In the genomic region with DNA sequence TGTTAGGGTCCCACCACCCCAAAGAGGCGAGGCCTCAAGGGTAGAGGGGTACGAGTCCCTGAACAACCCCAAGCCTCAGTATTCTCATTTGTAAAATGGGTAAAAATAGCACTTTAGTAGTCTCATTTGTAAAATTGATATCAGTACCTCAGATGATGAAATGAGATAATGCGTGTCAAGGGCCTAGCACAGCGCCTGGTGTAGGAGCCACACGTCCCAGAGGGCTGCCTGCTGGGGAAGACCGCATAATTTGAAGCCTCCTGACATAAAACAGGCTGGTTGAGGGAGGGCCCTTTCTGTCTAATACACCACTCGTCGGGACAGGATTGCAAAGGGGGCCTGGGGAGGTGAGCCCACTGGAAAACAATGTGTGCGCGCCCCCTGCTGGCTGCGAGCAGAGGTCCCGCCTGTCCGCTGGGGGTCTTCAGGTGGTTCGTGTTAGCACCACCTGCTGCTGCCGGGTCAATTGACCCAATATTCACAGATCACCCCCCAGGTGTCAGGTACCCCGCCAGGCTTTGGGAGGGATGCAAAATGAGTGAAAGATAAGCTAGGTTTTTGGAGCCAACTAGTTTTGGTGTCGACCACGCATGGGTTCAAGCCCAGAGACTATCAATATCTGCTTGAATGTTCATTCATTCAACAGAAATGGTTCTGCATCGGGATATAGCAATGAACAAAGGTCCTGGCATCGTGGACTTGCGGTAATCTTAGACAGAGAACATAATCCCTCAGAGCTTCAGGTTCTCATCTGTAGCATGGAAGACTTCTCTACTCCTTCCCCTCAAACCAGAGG, we compare ENCODE assay signal across 1 cellular context.
A peak's percentile ranks its signal among the peaks of the same experiment; 100 is the strongest.
TF ChIP-seq lines count a peak whose summit lies in the region.

No MANE protein-coding gene starts in this region.

TF ChIP-seq in IMR-90, 13 proteins besides CTCF, POLR2A, EP300 and RAD21 (continued from another document):
- no peak for TF ChIP-seq RFX5 (IDR thresholded peaks at IDR 0.05; ENCODE audit: low read depth, low read length)
- TF ChIP-seq NFE2L2 (IDR thresholded peaks at IDR 0.05; ENCODE audit: low read depth, low read length): 0 out of 2 replicates have a peak, but pooled peaks have one; percentile 1
- TF ChIP-seq MAFK (IDR thresholded peaks at IDR 0.05; ENCODE audit: low read depth, low read length): no peak
- no peak for TF ChIP-seq MXI1 (IDR thresholded peaks at IDR 0.05; ENCODE audit: borderline replicate concordance, low read depth, low read length)
- no peak for TF ChIP-seq BHLHE40 (IDR thresholded peaks at IDR 0.05; ENCODE audit: low read depth, low read length)
- no peak for TF ChIP-seq CHD1 (IDR thresholded peaks at IDR 0.05; ENCODE audit: low read depth, low read length)
